ENCODE assay signal across 24 cellular contexts in the genomic region with DNA sequence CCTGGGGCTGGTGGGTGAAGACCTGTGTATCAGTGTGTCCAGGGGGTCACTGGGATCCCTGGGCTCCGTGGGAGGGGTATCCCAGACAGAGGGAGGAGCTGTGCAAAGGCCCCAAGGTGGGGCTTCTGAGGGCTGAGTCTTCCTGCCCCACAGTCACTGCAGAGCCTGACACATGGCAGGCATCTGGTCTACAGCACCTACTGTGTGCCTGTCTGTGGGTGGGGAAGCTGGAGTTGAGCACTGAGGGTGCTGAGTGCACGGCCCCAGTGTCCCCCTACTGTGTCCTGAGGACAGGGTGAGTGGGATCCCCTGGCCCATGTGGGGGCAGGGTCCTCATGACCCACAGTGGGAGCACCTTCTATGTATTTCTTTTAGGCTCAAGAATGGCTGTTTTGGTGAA. TPM values are rescaled to one million over a fixed set of nuclear protein-coding genes. Genes with fewer than 3 reads are reported as not detected.
A peak's percentile ranks its signal among the peaks of the same experiment; 100 is the strongest.
DNase-seq lines count a peak whose midpoint lies in the region; ATAC-seq and TF ChIP-seq lines count a peak whose summit lies in the region.
"Had no signal": no experiment of that assay in that cellular context is flagged by ENCODE, and none has a peak within 500 bp of the region (broad histone marks: within the 10 kb centered on the region; RNA-seq: fewer than 3 reads in every experiment).

No MANE protein-coding gene starts in this region.

- peaks cover 9% of the 10 kb centered on the region for H3K4me1 Mint-ChIP-seq in activated naive CD4-positive, alpha-beta T cell treated with anti-CD3 and anti-CD28 coated beads, Interleukin-2, amount 10 ng/mL, durations not matched to agents 7 days and 5 days
- H3K4me1 Mint-ChIP-seq in stimulated activated effector memory CD8-positive, alpha-beta T cell treated with anti-CD3 and anti-CD28 coated beads, Interleukin-12 subunit alpha, Interleukin-12 subunit beta, amount 100 ng/mL, for 72 hours = no peaks in the 10 kb centered on the region
- peaks cover 3% of the 10 kb centered on the region for H3K4me1 Mint-ChIP-seq in progenitor cell of endocrine pancreas (ENCODE audit: low read depth)
- H3K4me1 Mint-ChIP-seq: memory B cell had no signal

- TF ChIP-seq CTCF in NB4 (IDR thresholded peaks at IDR 0.05; ENCODE audit: low read depth, low read length) = no peak
- TF ChIP-seq CTCF in progenitor cell of endocrine pancreas (IDR thresholded peaks at IDR 0.05; ENCODE audit: unreplicated experiment) = no peak
- TF ChIP-seq CTCF in GM13976 (IDR thresholded peaks at IDR 0.05; ENCODE audit: borderline replicate concordance, control extremely low read depth, extremely low read depth, insufficient read depth, missing control alignments) = no peak

- H3K9me3 Mint-ChIP-seq in activated naive CD4-positive, alpha-beta T cell treated with anti-CD3 and anti-CD28 coated beads, Interleukin-2, amount 10 ng/mL, durations not matched to agents 7 days and 5 days = no peaks in the 10 kb centered on the region
- H3K9me3 Mint-ChIP-seq in stimulated activated effector memory CD8-positive, alpha-beta T cell treated with anti-CD3 and anti-CD28 coated beads, Interleukin-12 subunit alpha, Interleukin-12 subunit beta, amount 100 ng/mL, for 72 hours = no peaks in the 10 kb centered on the region
- no peaks in the 10 kb centered on the region for H3K9me3 Mint-ChIP-seq in progenitor cell of endocrine pancreas (ENCODE audit: low read depth)
- H3K9me3 Mint-ChIP-seq: CD4-positive, alpha-beta T cell; memory B cell; naive B cell; T-helper 2 cell treated with Interferon-gamma antibody and Interleukin-4, amounts not matched to agents 5 μg/mL and 100 μg/mL, for 36 hours had no signal

- H3K4me3 Mint-ChIP-seq in activated naive CD4-positive, alpha-beta T cell treated with anti-CD3 and anti-CD28 coated beads, Interleukin-2, amount 10 ng/mL, durations not matched to agents 7 days and 5 days = no peak overlapping the region
- no peak overlapping the region for H3K4me3 Mint-ChIP-seq in stimulated activated effector memory CD8-positive, alpha-beta T cell treated with anti-CD3 and anti-CD28 coated beads, Interleukin-12 subunit alpha, Interleukin-12 subunit beta, amount 100 ng/mL, for 72 hours
- no peak overlapping the region for H3K4me3 Mint-ChIP-seq in progenitor cell of endocrine pancreas (ENCODE audit: low read depth)
- H3K4me3 Mint-ChIP-seq: CD4-positive, alpha-beta T cell; memory B cell; naive B cell; T-helper 2 cell treated with Interferon-gamma antibody and Interleukin-4, amounts not matched to agents 5 μg/mL and 100 μg/mL, for 36 hours had no signal

- no peak overlapping the region for H3K4me3 ChIP-seq in NB4 (ENCODE audit: low read depth, low read length)
- H3K4me3 ChIP-seq: adrenal gland, breast epithelium, coronary artery, ovary, right lobe of liver, suprapubic skin, vagina had no signal

- no peak for TF ChIP-seq POLR2A in NB4 (IDR thresholded peaks at IDR 0.05; ENCODE audit: extremely low read depth, insufficient read length)

- peaks cover 3% of the 10 kb centered on the region for H3K27me3 Mint-ChIP-seq in activated naive CD4-positive, alpha-beta T cell treated with anti-CD3 and anti-CD28 coated beads, Interleukin-2, amount 10 ng/mL, durations not matched to agents 7 days and 5 days
- no peaks in the 10 kb centered on the region for H3K27me3 Mint-ChIP-seq in progenitor cell of endocrine pancreas
- H3K27me3 Mint-ChIP-seq: CD4-positive, alpha-beta T cell; memory B cell; naive B cell had no signal

- CTCF ChIA-PET in activated naive CD4-positive, alpha-beta T cell treated with anti-CD3 and anti-CD28 coated beads, Interleukin-2, amount 10 ng/mL, durations not matched to agents 7 days and 5 days (lab: Charles Lee) = interaction anchor here (1.7 to 2.8 kb wide), 2 partner anchors 11 to 114 kb away, joined by 3 to 9 read pairs; no protein-coding TSS in a partner anchor

- peak; percentile 18 for DNase-seq in activated naive CD4-positive, alpha-beta T cell treated with anti-CD3 and anti-CD28 coated beads, Interleukin-2, amount 10 ng/mL, durations not matched to agents 7 days and 5 days
- DNase-seq in activated naive CD4-positive, alpha-beta T cell treated with Interleukin-2 at 50 U/mL for 16 hours = no peak
- DNase-seq in NB4 (ENCODE audit: low read depth) (peak; percentile 7), ecto neural progenitor cell (ENCODE audit: low spot score) (peak; percentile 39), progenitor cell of endocrine pancreas (ENCODE audit: low spot score, unreplicated experiment) (no peak), GM13976 (ENCODE audit: low spot score) (no peak), superior temporal gyrus (ENCODE audit: extremely low spot score) (no peak)
- peak; percentile 1 to 43 for DNase-seq in stimulated activated effector memory CD8-positive, alpha-beta T cell treated with anti-CD3 and anti-CD28 coated beads, Interleukin-12 subunit alpha, Interleukin-12 subunit beta, amount 100 ng/mL, for 72 hours (ENCODE audit: low spot score in 2 of 2)
- DNase-seq: CD4-positive, alpha-beta T cell; DMS 273 treated with DMSO at 0.1 percent for 48 hours; KBM-7; naive B cell; NCI-H146; NCI-H526; RPMI8226 had no signal

- no peaks in the 10 kb centered on the region for H3K36me3 Mint-ChIP-seq in activated naive CD4-positive, alpha-beta T cell treated with anti-CD3 and anti-CD28 coated beads, Interleukin-2, amount 10 ng/mL, durations not matched to agents 7 days and 5 days
- no peaks in the 10 kb centered on the region for H3K36me3 Mint-ChIP-seq in stimulated activated effector memory CD8-positive, alpha-beta T cell treated with anti-CD3 and anti-CD28 coated beads, Interleukin-12 subunit alpha, Interleukin-12 subunit beta, amount 100 ng/mL, for 72 hours
- H3K36me3 Mint-ChIP-seq in progenitor cell of endocrine pancreas (ENCODE audit: insufficient read depth) = no peaks in the 10 kb centered on the region
- H3K36me3 Mint-ChIP-seq: memory B cell, naive B cell had no signal

- no peak for ATAC-seq in stimulated activated effector memory CD8-positive, alpha-beta T cell treated with anti-CD3 and anti-CD28 coated beads, Interleukin-12 subunit alpha, Interleukin-12 subunit beta, amount 100 ng/mL, for 72 hours
- ATAC-seq: right lobe of liver had no signal

- in situ Hi-C loops in GM13976 (cut with MboI; ENCODE audit: low sequenced_read_pairs, unreplicated experiment) = no loop called here

- H3K27ac Mint-ChIP-seq in activated naive CD4-positive, alpha-beta T cell treated with anti-CD3 and anti-CD28 coated beads, Interleukin-2, amount 10 ng/mL, durations not matched to agents 7 days and 5 days = no peak overlapping the region
- H3K27ac Mint-ChIP-seq in stimulated activated effector memory CD8-positive, alpha-beta T cell treated with anti-CD3 and anti-CD28 coated beads, Interleukin-12 subunit alpha, Interleukin-12 subunit beta, amount 100 ng/mL, for 72 hours = peak overlapping the region; percentile 26
- no peak overlapping the region for H3K27ac Mint-ChIP-seq in progenitor cell of endocrine pancreas
- H3K27ac Mint-ChIP-seq: CD4-positive, alpha-beta T cell; memory B cell; T-helper 2 cell treated with Interferon-gamma antibody and Interleukin-4, amounts not matched to agents 5 μg/mL and 100 μg/mL, for 36 hours had no signal

RNA-seq across cellular contexts. Expression of a gene that starts 56.1 kb away (rescaled TPM):
- total RNA-seq in progenitor cell of endocrine pancreas = 0.58 and 0.65 TPM in 2 replicates

Comparison
In these comparisons a context has a peak if more than half of its experiments do, and no peak if none do; other contexts are left out.
1. DNase-seq: peak in activated naive CD4-positive, alpha-beta T cell treated with anti-CD3 and anti-CD28 coated beads, Interleukin-2, amount 10 ng/mL, durations not matched to agents 7 days and 5 days (single experiment), NB4 (single experiment), ecto neural progenitor cell (single experiment) and stimulated activated effector memory CD8-positive, alpha-beta T cell treated with anti-CD3 and anti-CD28 coated beads, Interleukin-12 subunit alpha, Interleukin-12 subunit beta, amount 100 ng/mL, for 72 hours (2 of 2); none in activated naive CD4-positive, alpha-beta T cell treated with Interleukin-2 at 50 U/mL for 16 hours (single experiment), progenitor cell of endocrine pancreas (single experiment), GM13976 (single experiment) and superior temporal gyrus (single experiment).